Comparison of ENCODE assay signal across 16 cellular contexts in genomic region chr17:35716897-35717839, GRCh38. TPM values are rescaled to one million over a fixed set of nuclear protein-coding genes. Genes with fewer than 3 reads are reported as not detected.
A peak's percentile ranks its signal among the peaks of the same experiment; 100 is the strongest.
DNase-seq lines count a peak whose midpoint lies in the region; ATAC-seq and TF ChIP-seq lines count a peak whose summit lies in the region.
"Had no signal": no experiment of that assay in that cellular context is flagged by ENCODE, and none has a peak within 500 bp of the region (broad histone marks: within the 10 kb centered on the region; RNA-seq: fewer than 3 reads in every experiment).

No MANE protein-coding gene starts in this region.

- in situ Hi-C loops in astrocyte of the cerebellum (cut with HindIII; ENCODE audit: low sequenced_read_pairs), result no loop called here

- H3K4me3 ChIP-seq in astrocyte of the cerebellum (ENCODE audit: low read depth, low read length) (no peak overlapping the region), fibroblast of villous mesenchyme (ENCODE audit: low read depth, low read length) (no peak overlapping the region), muscle layer of duodenum (ENCODE audit: low read depth in 1 of 2, low read length in 2 of 2) (no peak overlapping the region), upper lobe of left lung (no peak overlapping the region)

- DNase-seq in astrocyte of the cerebellum (ENCODE audit: low read depth) (peak; percentile 93), fibroblast of villous mesenchyme (ENCODE audit: low read depth) (peak; percentile 86), upper lobe of left lung (peak in 1 of 2 donors; percentile 53), HuH-7 (ENCODE audit: low spot score) (no peak)
- no peak for DNase-seq in natural killer cell treated with Interleukin-12 subunit alpha and Interleukin-12 subunit beta and Interleukin-15 and Interleukin-18, amount 100 ng/mL, for 72 hours (ENCODE audit: low spot score)
- no peak for DNase-seq in activated CD8-positive, alpha-beta T cell treated with anti-CD3 and anti-CD28 coated beads for 36 hours
- DNase-seq: activated CD4-positive, alpha-beta T cell treated with anti-CD3 and anti-CD28 coated beads, Interleukin-2, amount 10 ng/mL, durations not matched to agents 7 days and 5 days; CD4-positive, CD25-positive, alpha-beta regulatory T cell; GOT3; KG1; NCI-H526; occipital lobe; stimulated activated CD4-positive, alpha-beta T cell treated with anti-CD3 and anti-CD28 coated beads, Interleukin-2, amount 100 ng/mL, for 24 hours had no signal

- CTCF ChIA-PET in activated CD8-positive, alpha-beta T cell treated with anti-CD3 and anti-CD28 coated beads for 36 hours (lab: Charles Lee), result interaction anchor here (0.7 to 1.4 kb wide), 5 partner anchors 13 to 552 kb away, joined by 3 to 4 read pairs (median 4); no protein-coding TSS in a partner anchor

- 42 to 43% methylated on average over 5 of the region's 5 CpGs for WGBS in upper lobe of left lung, 2 donors

- TF ChIP-seq CTCF in astrocyte of the cerebellum (IDR thresholded peaks at IDR 0.05; ENCODE audit: low read depth, low read length, missing control alignments), result no peak
- TF ChIP-seq CTCF in fibroblast of villous mesenchyme (IDR thresholded peaks at IDR 0.05; ENCODE audit: insufficient read depth, low read depth, low read length), result no peak
- no peak for TF ChIP-seq CTCF in upper lobe of left lung (IDR thresholded peaks at IDR 0.05)
- no peak for TF ChIP-seq CTCF in activated CD8-positive, alpha-beta T cell treated with anti-CD3 and anti-CD28 coated beads for 36 hours (IDR thresholded peaks at IDR 0.05)

- TF ChIP-seq EP300 in upper lobe of left lung (IDR thresholded peaks at IDR 0.05), result peak in 3 of 4 donors; percentile 37 to 89 (median 83)

- ATAC-seq in upper lobe of left lung (ENCODE audit: low FRiP score in 2 of 2), result peak; percentile 50 to 86
- ATAC-seq in natural killer cell treated with Interleukin-12 subunit alpha and Interleukin-12 subunit beta and Interleukin-15 and Interleukin-18, amount 100 ng/mL, for 72 hours, result no peak
- ATAC-seq in activated CD8-positive, alpha-beta T cell treated with anti-CD3 and anti-CD28 coated beads for 36 hours, result no peak

- H3K4me3 Mint-ChIP-seq in natural killer cell treated with Interleukin-12 subunit alpha and Interleukin-12 subunit beta and Interleukin-15 and Interleukin-18, amount 100 ng/mL, for 72 hours, result no peak overlapping the region
- no peak overlapping the region for H3K4me3 Mint-ChIP-seq in activated CD8-positive, alpha-beta T cell treated with anti-CD3 and anti-CD28 coated beads for 36 hours
- H3K4me3 Mint-ChIP-seq: activated CD4-positive, alpha-beta T cell treated with anti-CD3 and anti-CD28 coated beads, Interleukin-2, amount 10 ng/mL, durations not matched to agents 7 days and 5 days; activated T-helper 1 cell treated with anti-CD3 and anti-CD28 coated beads, Interleukin-12 subunit alpha, Interleukin-12 subunit beta, Interleukin-2, Interleukin-4 antibody, amounts not matched to agents 30 ng/mL and 10 ng/mL and 1 ng/mL, durations not matched to agents 14 hours and 24 hours and 36 hours; CD4-positive, CD25-positive, alpha-beta regulatory T cell had no signal

- no peaks in the 10 kb centered on the region for H3K9me3 ChIP-seq in muscle layer of duodenum (ENCODE audit: control insufficient read depth in 1 of 2, low read length in 2 of 2)
- no peaks in the 10 kb centered on the region for H3K9me3 ChIP-seq in upper lobe of left lung

- peaks cover 0 to 2% of the 10 kb centered on the region in 2 donors for H3K4me1 Mint-ChIP-seq in natural killer cell treated with Interleukin-12 subunit alpha and Interleukin-12 subunit beta and Interleukin-15 and Interleukin-18, amount 100 ng/mL, for 72 hours (ENCODE audit: low read depth in 2 of 2)
- H3K4me1 Mint-ChIP-seq in activated CD8-positive, alpha-beta T cell treated with anti-CD3 and anti-CD28 coated beads for 36 hours (ENCODE audit: low read depth), result no peaks in the 10 kb centered on the region
- H3K4me1 Mint-ChIP-seq: activated CD4-positive, alpha-beta T cell treated with anti-CD3 and anti-CD28 coated beads, Interleukin-2, amount 10 ng/mL, durations not matched to agents 7 days and 5 days had no signal

- H3K4me1 ChIP-seq in muscle layer of duodenum (ENCODE audit: control insufficient read depth in 1 of 2, insufficient read depth in 2 of 2, low read length in 2 of 2), result peaks cover 0 to 10% of the 10 kb centered on the region in 2 donors
- peaks cover 31 to 44% (median 41%) of the 10 kb centered on the region in 4 donors for H3K4me1 ChIP-seq in upper lobe of left lung

- no peaks in the 10 kb centered on the region for H3K9me3 Mint-ChIP-seq in natural killer cell treated with Interleukin-12 subunit alpha and Interleukin-12 subunit beta and Interleukin-15 and Interleukin-18, amount 100 ng/mL, for 72 hours
- H3K9me3 Mint-ChIP-seq in activated CD8-positive, alpha-beta T cell treated with anti-CD3 and anti-CD28 coated beads for 36 hours, result no peaks in the 10 kb centered on the region
- H3K9me3 Mint-ChIP-seq: activated CD4-positive, alpha-beta T cell treated with anti-CD3 and anti-CD28 coated beads, Interleukin-2, amount 10 ng/mL, durations not matched to agents 7 days and 5 days; activated T-helper 1 cell treated with anti-CD3 and anti-CD28 coated beads, Interleukin-12 subunit alpha, Interleukin-12 subunit beta, Interleukin-2, Interleukin-4 antibody, amounts not matched to agents 30 ng/mL and 10 ng/mL and 1 ng/mL, durations not matched to agents 14 hours and 24 hours and 36 hours; CD4-positive, CD25-positive, alpha-beta regulatory T cell had no signal

- H3K36me3 Mint-ChIP-seq in natural killer cell treated with Interleukin-12 subunit alpha and Interleukin-12 subunit beta and Interleukin-15 and Interleukin-18, amount 100 ng/mL, for 72 hours, result peaks cover 19% of the 10 kb centered on the region
- H3K36me3 Mint-ChIP-seq in activated CD8-positive, alpha-beta T cell treated with anti-CD3 and anti-CD28 coated beads for 36 hours (ENCODE audit: low read depth), result peaks cover 14% of the 10 kb centered on the region

- H3K36me3 ChIP-seq in muscle layer of duodenum (ENCODE audit: control insufficient read depth in 1 of 2, insufficient read depth in 2 of 2, low read length in 2 of 2) (peaks cover 14 to 43% of the 10 kb centered on the region in 2 donors), upper lobe of left lung (peaks cover 4 to 51% (median 10%) of the 10 kb centered on the region in 4 donors)

- intact Hi-C loops in activated CD8-positive, alpha-beta T cell treated with anti-CD3 and anti-CD28 coated beads for 36 hours (cut with micrococcal nuclease), result no loop called here

- H3K27me3 Mint-ChIP-seq in natural killer cell treated with Interleukin-12 subunit alpha and Interleukin-12 subunit beta and Interleukin-15 and Interleukin-18, amount 100 ng/mL, for 72 hours, result no peaks in the 10 kb centered on the region
- H3K27me3 Mint-ChIP-seq in activated CD8-positive, alpha-beta T cell treated with anti-CD3 and anti-CD28 coated beads for 36 hours, result no peaks in the 10 kb centered on the region
- H3K27me3 Mint-ChIP-seq: activated CD4-positive, alpha-beta T cell treated with anti-CD3 and anti-CD28 coated beads, Interleukin-2, amount 10 ng/mL, durations not matched to agents 7 days and 5 days; CD4-positive, CD25-positive, alpha-beta regulatory T cell had no signal

- TF ChIP-seq POLR2A in upper lobe of left lung (IDR thresholded peaks at IDR 0.05), result no peak

- no peak overlapping the region for H3K27ac Mint-ChIP-seq in natural killer cell treated with Interleukin-12 subunit alpha and Interleukin-12 subunit beta and Interleukin-15 and Interleukin-18, amount 100 ng/mL, for 72 hours
- no peak overlapping the region for H3K27ac Mint-ChIP-seq in activated CD8-positive, alpha-beta T cell treated with anti-CD3 and anti-CD28 coated beads for 36 hours
- H3K27ac Mint-ChIP-seq: activated CD4-positive, alpha-beta T cell treated with anti-CD3 and anti-CD28 coated beads, Interleukin-2, amount 10 ng/mL, durations not matched to agents 7 days and 5 days; CD4-positive, CD25-positive, alpha-beta regulatory T cell had no signal

- POLR2A ChIA-PET in activated CD8-positive, alpha-beta T cell treated with anti-CD3 and anti-CD28 coated beads for 36 hours (lab: Charles Lee), result interaction anchor here (1.2 kb wide), 1 partner anchor 12 kb away, joined by 3 read pairs; no protein-coding TSS in a partner anchor

- H3K27me3 ChIP-seq in muscle layer of duodenum (ENCODE audit: low read depth, low read length), result no peaks in the 10 kb centered on the region
- no peaks in the 10 kb centered on the region for H3K27me3 ChIP-seq in upper lobe of left lung

- H3K27ac ChIP-seq in muscle layer of duodenum (ENCODE audit: low read length), result peak overlapping the region; percentile 51
- peak overlapping the region; percentile 45 to 74 (median 69) for H3K27ac ChIP-seq in upper lobe of left lung

RNA-seq across cellular contexts. Expression of gene RASL10B, which starts 14.3 kb away (rescaled TPM):
- total RNA-seq in fibroblast of villous mesenchyme, result 6.4 and 12.1 TPM in 2 replicates
- 1 to 10 TPM; 1.0 to 4.1 (median 1.7) TPM for total RNA-seq in upper lobe of left lung
- under 1 TPM in 1 of 2 donors, not detected in 1; 0.14 TPM for total RNA-seq in natural killer cell treated with Interleukin-12 subunit alpha and Interleukin-12 subunit beta and Interleukin-15 and Interleukin-18, amount 100 ng/mL, for 72 hours
- 1 to 10 TPM; 1.9 to 2.3 TPM for total RNA-seq in activated CD8-positive, alpha-beta T cell treated with anti-CD3 and anti-CD28 coated beads for 36 hours
- total RNA-seq: CD4-positive, CD25-positive, alpha-beta regulatory T cell had no signal

RNA-seq across cellular contexts. Expression of gene GAS2L2, which starts 35.9 kb away (rescaled TPM):
- not detected in 2 replicates for total RNA-seq in fibroblast of villous mesenchyme
- total RNA-seq in upper lobe of left lung, result 1 to 10 TPM in 5 of 6 donors, under 1 TPM in 1; 0.37 to 7.4 (median 3.3) TPM
- total RNA-seq in natural killer cell treated with Interleukin-12 subunit alpha and Interleukin-12 subunit beta and Interleukin-15 and Interleukin-18, amount 100 ng/mL, for 72 hours, result not detected
- total RNA-seq in activated CD8-positive, alpha-beta T cell treated with anti-CD3 and anti-CD28 coated beads for 36 hours, result under 1 TPM; 0.27 to 0.34 TPM
- total RNA-seq: activated CD4-positive, alpha-beta T cell treated with anti-CD3 and anti-CD28 coated beads, Interleukin-2, amount 10 ng/mL, durations not matched to agents 7 days and 5 days; CD4-positive, CD25-positive, alpha-beta regulatory T cell; T-helper 2 cell treated with Interferon-gamma antibody and Interleukin-4, amounts not matched to agents 100 ng/mL and 5 ng/mL, for 36 hours had no signal

RNA-seq across cellular contexts. Expression of gene C17orf50, which starts 43.5 kb away (rescaled TPM):
- total RNA-seq in fibroblast of villous mesenchyme, result not detected in 2 replicates
- 1 to 10 TPM in 1 of 6 donors, under 1 TPM in 1, not detected in 4; 0.46 to 1.1 TPM for total RNA-seq in upper lobe of left lung
- total RNA-seq in natural killer cell treated with Interleukin-12 subunit alpha and Interleukin-12 subunit beta and Interleukin-15 and Interleukin-18, amount 100 ng/mL, for 72 hours, result not detected
- total RNA-seq in activated CD8-positive, alpha-beta T cell treated with anti-CD3 and anti-CD28 coated beads for 36 hours, result not detected
- total RNA-seq: activated CD4-positive, alpha-beta T cell treated with anti-CD3 and anti-CD28 coated beads, Interleukin-2, amount 10 ng/mL, durations not matched to agents 7 days and 5 days; activated T-helper 1 cell treated with anti-CD3 and anti-CD28 coated beads, Interleukin-12 subunit alpha, Interleukin-12 subunit beta, Interleukin-2, Interleukin-4 antibody, amounts not matched to agents 30 ng/mL and 10 ng/mL and 1 ng/mL, durations not matched to agents 14 hours and 24 hours and 36 hours; CD4-positive, CD25-positive, alpha-beta regulatory T cell; occipital lobe; T-helper 2 cell treated with Interferon-gamma antibody and Interleukin-4, amounts not matched to agents 100 ng/mL and 5 ng/mL, for 36 hours had no signal

Comparison
In these comparisons a context has a peak if more than half of its experiments do, and no peak if none do; other contexts are left out.
1. DNase-seq: peak in astrocyte of the cerebellum (single experiment) and fibroblast of villous mesenchyme (single experiment); none in HuH-7 (single experiment), natural killer cell treated with Interleukin-12 subunit alpha and Interleukin-12 subunit beta and Interleukin-15 and Interleukin-18, amount 100 ng/mL, for 72 hours (single experiment) and activated CD8-positive, alpha-beta T cell treated with anti-CD3 and anti-CD28 coated beads for 36 hours (single experiment).
2. ATAC-seq: peak in upper lobe of left lung (2 of 2); none in natural killer cell treated with Interleukin-12 subunit alpha and Interleukin-12 subunit beta and Interleukin-15 and Interleukin-18, amount 100 ng/mL, for 72 hours (0 of 2) and activated CD8-positive, alpha-beta T cell treated with anti-CD3 and anti-CD28 coated beads for 36 hours (single experiment).